In genomic region chr15:82113116-82113715, GRCh38 we compare ENCODE assay signal across 19 cellular contexts.
"Had no signal": no experiment of that assay in that cellular context is flagged by ENCODE, and none has a peak within 500 bp of the region (broad histone marks: within the 10 kb centered on the region; RNA-seq: fewer than 3 reads in every experiment).

No MANE protein-coding gene starts in this region.

- H3K27ac ChIP-seq: epithelial cell of prostate, gastrocnemius medialis, left lung, prostate gland, thoracic aorta had no signal

- H3K9me3 ChIP-seq: gastrocnemius medialis, left lung, mucosa of descending colon, prostate gland, thoracic aorta had no signal

- DNase-seq: activated CD4-positive, alpha-beta T cell treated with anti-CD3 and anti-CD28 coated beads, Interleukin-2, amount 10 ng/mL, durations not matched to agents 7 days and 5 days; activated CD4-positive, CD25-positive, alpha-beta regulatory T cell; activated CD8-positive, alpha-beta memory T cell treated with anti-CD3 and anti-CD28 coated beads, Interleukin-2, amount 50 U/mL, for 48 hours; activated gamma-delta T cell; activated T-cell treated with anti-CD3 and anti-CD28 coated beads, Interleukin-2, amount 50 U/mL, for 72 hours; cortex of kidney; effector CD8-positive, alpha-beta T cell; gastrocnemius medialis; left lung; mucosa of descending colon; natural killer cell; nucleus accumbens; stimulated activated CD4-positive, alpha-beta T cell treated with anti-CD3 and anti-CD28 coated beads, Interleukin-12 subunit alpha, Interleukin-12 subunit beta, amount 100 ng/mL, for 4 hours; stimulated activated CD4-positive, alpha-beta T cell treated with anti-CD3 and anti-CD28 coated beads, Interleukin-2, amount 100 ng/mL, for 24 hours had no signal

- H3K27me3 ChIP-seq: gastrocnemius medialis, left lung had no signal

- ATAC-seq: activated naive CD4-positive, alpha-beta T cell treated with anti-CD3 and anti-CD28 coated beads, Interleukin-2, amount 50 U/mL, for 72 hours; activated T-cell treated with anti-CD3 and anti-CD28 coated beads, Interleukin-2, amount 50 U/mL, for 72 hours; gastrocnemius medialis; left lung; mucosa of descending colon; natural killer cell; SK-N-SH treated with all-trans-retinoic acid at 6 μM for 48 hours had no signal

- H3K36me3 ChIP-seq: gastrocnemius medialis, prostate gland, thoracic aorta had no signal

- H3K4me3 ChIP-seq: gastrocnemius medialis, left lung, mucosa of descending colon, prostate gland, thoracic aorta had no signal

- H3K4me1 ChIP-seq: gastrocnemius medialis, left lung, prostate gland had no signal
